In the genomic region with DNA sequence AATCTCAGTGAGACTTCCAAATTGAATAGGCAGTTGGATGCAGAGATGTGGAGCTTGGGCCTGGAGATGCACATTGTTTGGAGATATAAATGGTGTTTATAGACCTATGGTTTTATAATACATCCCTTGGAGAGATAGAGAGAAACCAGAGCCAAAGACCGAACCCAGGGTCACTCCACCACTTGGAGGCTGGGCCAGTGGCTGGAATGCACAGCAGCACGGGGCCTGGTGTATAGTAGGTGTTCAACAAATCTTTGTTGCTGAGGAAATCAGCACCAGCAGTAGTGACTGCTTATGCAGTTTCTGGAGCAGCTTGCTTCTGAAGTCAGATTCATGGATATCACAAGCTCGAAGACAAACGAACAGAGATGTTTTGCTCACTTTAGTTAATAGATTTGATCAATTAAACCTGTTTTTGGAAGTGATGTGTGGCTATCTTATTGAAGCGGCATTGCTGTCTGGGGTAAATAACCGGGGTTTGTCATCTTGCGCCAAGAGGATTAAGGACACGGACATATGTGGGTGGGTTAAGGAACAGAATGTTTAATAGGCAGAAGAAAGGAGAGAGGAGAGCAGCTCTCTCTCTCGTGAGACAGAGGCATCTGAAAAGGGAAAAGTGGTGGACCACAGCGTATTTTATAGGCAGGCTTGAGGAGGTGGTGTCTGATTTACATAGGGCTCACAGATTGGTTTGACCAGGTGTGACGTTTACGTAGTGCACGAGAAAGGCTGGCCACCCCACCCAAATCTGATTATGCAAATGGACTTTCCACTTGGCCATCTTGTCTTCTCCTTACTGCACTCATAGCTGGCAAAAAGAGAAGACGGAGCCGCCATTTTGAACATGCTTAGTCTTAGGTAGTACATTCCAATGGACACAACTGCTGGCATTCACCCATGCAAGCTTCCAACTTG, we compare ENCODE assay signal across 1 cellular context.
A peak's percentile ranks its signal among the peaks of the same experiment; 100 is the strongest.
TF ChIP-seq lines count a peak whose summit lies in the region.

No MANE protein-coding gene starts in this region.

TF ChIP-seq in liver, 16 proteins besides CTCF, POLR2A, EP300 and RAD21 (continued from another document):
- TF ChIP-seq FOXA1 (IDR thresholded peaks at IDR 0.05) (no peak), YY1 (IDR thresholded peaks at IDR 0.05) (peak; percentile 94), HNF4G (IDR thresholded peaks at IDR 0.05) (no peak), EGR1 (IDR thresholded peaks at IDR 0.05; ENCODE audit: low read depth in 2 of 2) (no peak), FOXA2 (IDR thresholded peaks at IDR 0.05) (no peak), RXRA (IDR thresholded peaks at IDR 0.05) (peak in 1 of 2 donors; percentile 42)
- TF ChIP-seq, protein P1, sequence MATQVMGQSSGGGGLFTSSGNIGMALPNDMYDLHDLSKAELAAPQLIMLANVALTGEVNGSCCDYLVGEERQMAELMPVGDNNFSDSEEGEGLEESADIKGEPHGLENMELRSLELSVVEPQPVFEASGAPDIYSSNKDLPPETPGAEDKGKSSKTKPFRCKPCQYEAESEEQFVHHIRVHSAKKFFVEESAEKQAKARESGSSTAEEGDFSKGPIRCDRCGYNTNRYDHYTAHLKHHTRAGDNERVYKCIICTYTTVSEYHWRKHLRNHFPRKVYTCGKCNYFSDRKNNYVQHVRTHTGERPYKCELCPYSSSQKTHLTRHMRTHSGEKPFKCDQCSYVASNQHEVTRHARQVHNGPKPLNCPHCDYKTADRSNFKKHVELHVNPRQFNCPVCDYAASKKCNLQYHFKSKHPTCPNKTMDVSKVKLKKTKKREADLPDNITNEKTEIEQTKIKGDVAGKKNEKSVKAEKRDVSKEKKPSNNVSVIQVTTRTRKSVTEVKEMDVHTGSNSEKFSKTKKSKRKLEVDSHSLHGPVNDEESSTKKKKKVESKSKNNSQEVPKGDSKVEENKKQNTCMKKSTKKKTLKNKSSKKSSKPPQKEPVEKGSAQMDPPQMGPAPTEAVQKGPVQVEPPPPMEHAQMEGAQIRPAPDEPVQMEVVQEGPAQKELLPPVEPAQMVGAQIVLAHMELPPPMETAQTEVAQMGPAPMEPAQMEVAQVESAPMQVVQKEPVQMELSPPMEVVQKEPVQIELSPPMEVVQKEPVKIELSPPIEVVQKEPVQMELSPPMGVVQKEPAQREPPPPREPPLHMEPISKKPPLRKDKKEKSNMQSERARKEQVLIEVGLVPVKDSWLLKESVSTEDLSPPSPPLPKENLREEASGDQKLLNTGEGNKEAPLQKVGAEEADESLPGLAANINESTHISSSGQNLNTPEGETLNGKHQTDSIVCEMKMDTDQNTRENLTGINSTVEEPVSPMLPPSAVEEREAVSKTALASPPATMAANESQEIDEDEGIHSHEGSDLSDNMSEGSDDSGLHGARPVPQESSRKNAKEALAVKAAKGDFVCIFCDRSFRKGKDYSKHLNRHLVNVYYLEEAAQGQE (IDR thresholded peaks at IDR 0.05) = peak; percentile 66
- TF ChIP-seq, protein P2, sequence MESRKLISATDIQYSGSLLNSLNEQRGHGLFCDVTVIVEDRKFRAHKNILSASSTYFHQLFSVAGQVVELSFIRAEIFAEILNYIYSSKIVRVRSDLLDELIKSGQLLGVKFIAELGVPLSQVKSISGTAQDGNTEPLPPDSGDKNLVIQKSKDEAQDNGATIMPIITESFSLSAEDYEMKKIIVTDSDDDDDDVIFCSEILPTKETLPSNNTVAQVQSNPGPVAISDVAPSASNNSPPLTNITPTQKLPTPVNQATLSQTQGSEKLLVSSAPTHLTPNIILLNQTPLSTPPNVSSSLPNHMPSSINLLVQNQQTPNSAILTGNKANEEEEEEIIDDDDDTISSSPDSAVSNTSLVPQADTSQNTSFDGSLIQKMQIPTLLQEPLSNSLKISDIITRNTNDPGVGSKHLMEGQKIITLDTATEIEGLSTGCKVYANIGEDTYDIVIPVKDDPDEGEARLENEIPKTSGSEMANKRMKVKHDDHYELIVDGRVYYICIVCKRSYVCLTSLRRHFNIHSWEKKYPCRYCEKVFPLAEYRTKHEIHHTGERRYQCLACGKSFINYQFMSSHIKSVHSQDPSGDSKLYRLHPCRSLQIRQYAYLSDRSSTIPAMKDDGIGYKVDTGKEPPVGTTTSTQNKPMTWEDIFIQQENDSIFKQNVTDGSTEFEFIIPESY (IDR thresholded peaks at IDR 0.05) = no peak
